In genomic region chr3:187841552-187841951, GRCh38 we compare ENCODE assay signal across 13 cellular contexts.
DNase-seq lines count a peak whose midpoint lies in the region; ATAC-seq and TF ChIP-seq lines count a peak whose summit lies in the region.
"Had no signal": no experiment of that assay in that cellular context is flagged by ENCODE, and none has a peak within 500 bp of the region (broad histone marks: within the 10 kb centered on the region; RNA-seq: fewer than 3 reads in every experiment).

No MANE protein-coding gene starts in this region.

- peak; percentile 25 for DNase-seq in activated CD8-positive, alpha-beta T cell treated with anti-CD3 and anti-CD28 coated beads for 36 hours
- DNase-seq in activated CD8-positive, alpha-beta T cell treated with anti-CD3 and anti-CD28 coated beads, Interleukin-2, amount 10 ng/mL, durations not matched to agents 7 days and 5 days, result no peak
- peak; percentile 17 for DNase-seq in IMR-90
- DNase-seq in astrocyte of the hippocampus (ENCODE audit: low read depth, low spot score), result peak; percentile 45
- DNase-seq in trophoblast cell, result peak; percentile 95
- no peak for DNase-seq in NAMALWA (ENCODE audit: low spot score)
- DNase-seq in cerebellum (ENCODE audit: low spot score), result no peak
- DNase-seq: activated T-cell treated with anti-CD3 and anti-CD28 coated beads for 4 hours, hypothalamus, lower lobe of right lung, NCI-H1694 treated with DMSO at 0.1 percent for 48 hours, pancreas had no signal

- no peak overlapping the region for H4K5ac ChIP-seq in IMR-90 (ENCODE audit: low read depth, low read length)

- H2BK20ac ChIP-seq in IMR-90 (ENCODE audit: low read depth, low read length), result no peak overlapping the region

- CTCF ChIA-PET in activated CD8-positive, alpha-beta T cell treated with anti-CD3 and anti-CD28 coated beads for 36 hours (lab: Charles Lee), result no interaction called here
- CTCF ChIA-PET in activated CD8-positive, alpha-beta T cell treated with anti-CD3 and anti-CD28 coated beads, Interleukin-2, amount 10 ng/mL, durations not matched to agents 7 days and 5 days (lab: Charles Lee), result no interaction called here
- CTCF ChIA-PET in IMR-90 (lab: Yijun Ruan, JAX), result interaction anchor here (0.6 kb wide), 1 partner anchor 26 kb away, joined by 3 read pairs; no protein-coding TSS in a partner anchor

- H3K4ac ChIP-seq in IMR-90 (ENCODE audit: low read depth, low read length) (no peak overlapping the region), trophoblast cell (ENCODE audit: low read depth, low read length) (no peak overlapping the region)

- H3K9me3 ChIP-seq in IMR-90 (ENCODE audit: control insufficient read depth, insufficient read depth, low read length), result no peaks in the 10 kb centered on the region
- H3K9me3 ChIP-seq in trophoblast cell (ENCODE audit: insufficient read depth, low read depth, low read length), result no peaks in the 10 kb centered on the region
- H3K9me3 ChIP-seq: lower lobe of right lung, pancreas had no signal

- WGBS in IMR-90 (ENCODE audit: extremely low coverage in 2 of 2, insufficient read length in 1 of 2), 2 experiments, result no CpG with 5 or more reads among the region's 4 CpGs
- no CpG with 5 or more reads among the region's 4 CpGs for WGBS in trophoblast cell (ENCODE audit: extremely low coverage, insufficient coverage, insufficient read length)

- H3K79me1 ChIP-seq in IMR-90 (ENCODE audit: low read depth in 1 of 2, low read length in 2 of 2), result no peaks in the 10 kb centered on the region
- peaks cover 9% of the 10 kb centered on the region for H3K79me1 ChIP-seq in trophoblast cell (ENCODE audit: low read length)

- H4K8ac ChIP-seq in IMR-90 (ENCODE audit: low read depth in 2 of 2, low read length in 2 of 2), result no peak overlapping the region
- peak overlapping the region; percentile 16 for H4K8ac ChIP-seq in trophoblast cell (ENCODE audit: low read depth, low read length)

- H3K4me2 ChIP-seq in IMR-90 (ENCODE audit: low read depth, low read length) (no peak overlapping the region), trophoblast cell (ENCODE audit: low read length) (no peak overlapping the region)

- H2AK5ac ChIP-seq in IMR-90 (ENCODE audit: low read depth, low read length), result no peak overlapping the region
- no peak overlapping the region for H2AK5ac ChIP-seq in trophoblast cell (ENCODE audit: low read length)

- H3K27ac ChIP-seq in IMR-90 (ENCODE audit: insufficient read depth, low read length) (no peak overlapping the region), trophoblast cell (ENCODE audit: low read depth, low read length) (peak overlapping the region; percentile 67)
- H3K27ac ChIP-seq: lower lobe of right lung, pancreas had no signal

- no TSS peak for BruUV-seq in IMR-90 (replicated peaks; lab: Mats Ljungman, UMichigan)

- H3K56ac ChIP-seq in IMR-90 (ENCODE audit: extremely low read depth, insufficient read depth, low read length), result no peak overlapping the region

- TF ChIP-seq RAD21 in IMR-90 (IDR thresholded peaks at IDR 0.05; ENCODE audit: low read length), result no peak

- peak; percentile 58 for ATAC-seq in activated CD8-positive, alpha-beta T cell treated with anti-CD3 and anti-CD28 coated beads for 36 hours
- ATAC-seq in activated CD8-positive, alpha-beta T cell treated with anti-CD3 and anti-CD28 coated beads, Interleukin-2, amount 10 ng/mL, durations not matched to agents 7 days and 5 days, result no peak
- peak; percentile 86 for ATAC-seq in IMR-90 (ENCODE audit: low read depth)
- no peak for ATAC-seq in GM18861 (IDR thresholded peaks at IDR 0.05; ENCODE audit: unreplicated experiment)
- ATAC-seq: lower lobe of right lung, pancreas had no signal

- H3K9ac ChIP-seq in IMR-90 (ENCODE audit: low read depth, low read length) (no peak overlapping the region), trophoblast cell (ENCODE audit: low read length) (no peak overlapping the region)

- no peak overlapping the region for H4K12ac ChIP-seq in trophoblast cell (ENCODE audit: low read depth, low read length)

- no peak overlapping the region for H3K23ac ChIP-seq in IMR-90 (ENCODE audit: low read depth, low read length)
- no peak overlapping the region for H3K23ac ChIP-seq in trophoblast cell (ENCODE audit: low read length)

- peaks cover 7% of the 10 kb centered on the region for H3K27me3 ChIP-seq in IMR-90 (ENCODE audit: control insufficient read depth, insufficient read depth, low read length)
- H3K27me3 ChIP-seq in trophoblast cell (ENCODE audit: insufficient read depth, low read length), result no peaks in the 10 kb centered on the region
- H3K27me3 ChIP-seq: pancreas had no signal

- no peak for TF ChIP-seq CTCF in activated CD8-positive, alpha-beta T cell treated with anti-CD3 and anti-CD28 coated beads for 36 hours (IDR thresholded peaks at IDR 0.05)
- TF ChIP-seq CTCF in IMR-90 (conservative IDR thresholded peaks at IDR 0.05; ENCODE audit: low read depth, low read length), result no peak

- H4K91ac ChIP-seq in IMR-90 (ENCODE audit: insufficient read depth, low read depth, low read length) (no peak overlapping the region), trophoblast cell (ENCODE audit: low read depth, low read length) (no peak overlapping the region)

- no peaks in the 10 kb centered on the region for H3K4me1 ChIP-seq in IMR-90 (ENCODE audit: control insufficient read depth, insufficient read depth, low read length)
- peaks cover 5 to 18% of the 10 kb centered on the region in 2 experiments for H3K4me1 ChIP-seq in trophoblast cell (ENCODE audit: control insufficient read depth in 1 of 2, insufficient read depth in 2 of 2, low read length in 2 of 2)
- H3K4me1 ChIP-seq: lower lobe of right lung, pancreas had no signal

- no peak overlapping the region for H2AFZ ChIP-seq in IMR-90 (replicated peaks; ENCODE audit: low read length, poor library complexity)
- H2AFZ ChIP-seq in trophoblast cell (ENCODE audit: insufficient read depth, low read length, poor library complexity), result no peak overlapping the region

- H2BK120ac ChIP-seq in IMR-90 (ENCODE audit: low read depth, low read length) (no peak overlapping the region), trophoblast cell (ENCODE audit: insufficient read depth, low read length, poor library complexity) (no peak overlapping the region)

- intact Hi-C loops in activated CD8-positive, alpha-beta T cell treated with anti-CD3 and anti-CD28 coated beads for 36 hours (cut with micrococcal nuclease), result no loop called here
- intact Hi-C loops in IMR-90 (cut with micrococcal nuclease), result no loop called here

- no peaks in the 10 kb centered on the region for H3K79me2 ChIP-seq in trophoblast cell (ENCODE audit: control insufficient read depth, insufficient read depth, low read length, poor library complexity)

- peaks cover 5% of the 10 kb centered on the region; the same call in 1 of the 2 replicates for H3K9me1 ChIP-seq in IMR-90 (ENCODE audit: insufficient read depth, low read length)

- H3K4me3 Mint-ChIP-seq in activated CD8-positive, alpha-beta T cell treated with anti-CD3 and anti-CD28 coated beads for 36 hours, result no peak overlapping the region
- no peak overlapping the region for H3K4me3 Mint-ChIP-seq in activated CD8-positive, alpha-beta T cell treated with anti-CD3 and anti-CD28 coated beads, Interleukin-2, amount 10 ng/mL, durations not matched to agents 7 days and 5 days

- H3K18ac ChIP-seq in IMR-90 (ENCODE audit: low read depth, low read length) (no peak overlapping the region), trophoblast cell (ENCODE audit: low read length) (no peak overlapping the region)

- TF ChIP-seq POLR2A in IMR-90 (IDR thresholded peaks at IDR 0.05; ENCODE audit: low read depth, low read length), result no peak

- in situ Hi-C loops in IMR-90 (cut with MboI; ENCODE audit: low sequenced_read_pairs), result no loop called here

- H3K9me3 Mint-ChIP-seq in activated CD8-positive, alpha-beta T cell treated with anti-CD3 and anti-CD28 coated beads for 36 hours, result no peaks in the 10 kb centered on the region
- H3K9me3 Mint-ChIP-seq in activated CD8-positive, alpha-beta T cell treated with anti-CD3 and anti-CD28 coated beads, Interleukin-2, amount 10 ng/mL, durations not matched to agents 7 days and 5 days (ENCODE audit: insufficient read depth), result no peaks in the 10 kb centered on the region

- POLR2A ChIA-PET in activated CD8-positive, alpha-beta T cell treated with anti-CD3 and anti-CD28 coated beads for 36 hours (lab: Charles Lee), result no interaction called here
- POLR2A ChIA-PET in activated CD8-positive, alpha-beta T cell treated with anti-CD3 and anti-CD28 coated beads, Interleukin-2, amount 10 ng/mL, durations not matched to agents 7 days and 5 days (lab: Charles Lee), result no interaction called here
- POLR2A ChIA-PET in IMR-90 (lab: Charles Lee; ENCODE audit: unreplicated experiment), result no interaction called here

- no peaks in the 10 kb centered on the region for H4K20me1 ChIP-seq in IMR-90 (ENCODE audit: insufficient read depth, low read length)

- no peak overlapping the region for H3K27ac Mint-ChIP-seq in activated CD8-positive, alpha-beta T cell treated with anti-CD3 and anti-CD28 coated beads for 36 hours
- H3K27ac Mint-ChIP-seq in activated CD8-positive, alpha-beta T cell treated with anti-CD3 and anti-CD28 coated beads, Interleukin-2, amount 10 ng/mL, durations not matched to agents 7 days and 5 days, result no peak overlapping the region

- H2BK15ac ChIP-seq in IMR-90 (ENCODE audit: low read depth, low read length), result no peak overlapping the region

- dilution Hi-C loops in IMR-90 (cut with HindIII; ENCODE audit: low sequenced_read_pairs, unreplicated experiment), result no loop called here

- no peaks in the 10 kb centered on the region for H3K36me3 ChIP-seq in IMR-90 (ENCODE audit: control insufficient read depth, insufficient read depth, low read length)
- H3K36me3 ChIP-seq in trophoblast cell (ENCODE audit: control insufficient read depth in 1 of 2, insufficient read depth in 2 of 2, low read length in 2 of 2), result no peaks in the 10 kb centered on the region
- H3K36me3 ChIP-seq: lower lobe of right lung, pancreas had no signal

- no peak overlapping the region for H2BK12ac ChIP-seq in trophoblast cell (ENCODE audit: low read length)

- no peak overlapping the region for H2AK9ac ChIP-seq in IMR-90 (replicated peaks; ENCODE audit: low read depth, low read length, poor library complexity)

- H2BK5ac ChIP-seq in IMR-90 (ENCODE audit: low read depth, low read length, poor library complexity, severe bottlenecking) (no peak overlapping the region), trophoblast cell (ENCODE audit: low read depth, low read length, poor library complexity) (no peak overlapping the region)

- H3K14ac ChIP-seq in IMR-90 (replicated peaks; ENCODE audit: low read depth, low read length) (no peak overlapping the region), trophoblast cell (ENCODE audit: low read length) (no peak overlapping the region)

- H3K36me3 Mint-ChIP-seq in activated CD8-positive, alpha-beta T cell treated with anti-CD3 and anti-CD28 coated beads for 36 hours (ENCODE audit: low read depth), result no peaks in the 10 kb centered on the region
- peaks cover 4% of the 10 kb centered on the region for H3K36me3 Mint-ChIP-seq in activated CD8-positive, alpha-beta T cell treated with anti-CD3 and anti-CD28 coated beads, Interleukin-2, amount 10 ng/mL, durations not matched to agents 7 days and 5 days (ENCODE audit: low read depth)

- peaks cover 1% of the 10 kb centered on the region for H3K4me1 Mint-ChIP-seq in activated CD8-positive, alpha-beta T cell treated with anti-CD3 and anti-CD28 coated beads for 36 hours (ENCODE audit: low read depth)
- H3K4me1 Mint-ChIP-seq in activated CD8-positive, alpha-beta T cell treated with anti-CD3 and anti-CD28 coated beads, Interleukin-2, amount 10 ng/mL, durations not matched to agents 7 days and 5 days (ENCODE audit: low read depth), result peaks cover 2% of the 10 kb centered on the region

- no peaks in the 10 kb centered on the region for H3K27me3 Mint-ChIP-seq in activated CD8-positive, alpha-beta T cell treated with anti-CD3 and anti-CD28 coated beads for 36 hours
- no peaks in the 10 kb centered on the region for H3K27me3 Mint-ChIP-seq in activated CD8-positive, alpha-beta T cell treated with anti-CD3 and anti-CD28 coated beads, Interleukin-2, amount 10 ng/mL, durations not matched to agents 7 days and 5 days (ENCODE audit: low read depth)

- H3K4me3 ChIP-seq in IMR-90 (ENCODE audit: insufficient read depth, low read depth, low read length) (no peak overlapping the region), trophoblast cell (ENCODE audit: low read depth, low read length) (no peak overlapping the region)
- H3K4me3 ChIP-seq: lower lobe of right lung, pancreas had no signal

Comparison
In these comparisons a context has a peak if more than half of its experiments do, and no peak if none do; other contexts are left out.
1. ATAC-seq: peak in activated CD8-positive, alpha-beta T cell treated with anti-CD3 and anti-CD28 coated beads for 36 hours (single experiment) and IMR-90 (single experiment); none in activated CD8-positive, alpha-beta T cell treated with anti-CD3 and anti-CD28 coated beads, Interleukin-2, amount 10 ng/mL, durations not matched to agents 7 days and 5 days (single experiment) and GM18861 (single experiment).
2. DNase-seq: peak in activated CD8-positive, alpha-beta T cell treated with anti-CD3 and anti-CD28 coated beads for 36 hours (single experiment), IMR-90 (single experiment), astrocyte of the hippocampus (single experiment) and trophoblast cell (2 of 2); none in activated CD8-positive, alpha-beta T cell treated with anti-CD3 and anti-CD28 coated beads, Interleukin-2, amount 10 ng/mL, durations not matched to agents 7 days and 5 days (single experiment), NAMALWA (single experiment) and cerebellum (single experiment).